Comparison of ENCODE assay signal across 22 cellular contexts in the genomic region with DNA sequence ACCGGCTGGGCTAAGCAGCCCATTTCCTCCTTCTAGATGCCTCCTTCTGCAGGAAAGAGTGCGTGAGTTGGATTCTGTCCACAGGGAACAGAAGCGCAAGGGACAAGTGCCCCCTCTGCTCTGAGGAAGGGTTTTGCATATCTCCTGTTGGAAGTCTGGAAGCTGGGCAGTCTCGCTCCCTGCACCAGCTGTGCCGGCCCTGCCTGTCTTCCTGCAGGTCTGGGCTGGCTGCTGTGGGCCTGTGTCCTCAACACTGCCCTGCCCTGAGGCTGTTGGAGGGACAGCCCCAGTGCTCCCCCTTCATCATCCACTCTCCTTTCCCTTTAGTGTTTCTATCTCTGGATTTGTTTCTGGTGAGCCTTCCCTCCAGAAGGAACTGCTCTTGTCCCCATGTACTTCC. TPM values are rescaled to one million over a fixed set of nuclear protein-coding genes. Genes with fewer than 3 reads are reported as not detected.
DNase-seq lines count a peak whose midpoint lies in the region; ATAC-seq and TF ChIP-seq lines count a peak whose summit lies in the region.
"Had no signal": no experiment of that assay in that cellular context is flagged by ENCODE, and none has a peak within 500 bp of the region (broad histone marks: within the 10 kb centered on the region; RNA-seq: fewer than 3 reads in every experiment).

No MANE protein-coding gene starts in this region.

- no peak overlapping the region for H3K4me3 Mint-ChIP-seq in activated naive CD4-positive, alpha-beta T cell treated with anti-CD3 and anti-CD28 coated beads, Interleukin-2, amount 50 U/mL, for 24 hours
- no peak overlapping the region for H3K4me3 Mint-ChIP-seq in activated naive CD4-positive, alpha-beta T cell treated with anti-CD3 and anti-CD28 coated beads, Interleukin-2, amount 10 ng/mL, durations not matched to agents 7 days and 5 days
- H3K4me3 Mint-ChIP-seq: activated T-cell treated with anti-CD3 and anti-CD28 coated beads, Interleukin-2, amount 50 U/mL, for 4 hours; brain; stimulated activated naive CD8-positive, alpha-beta T cell treated with anti-CD3 and anti-CD28 coated beads, Interleukin-15, amount 100 ng/mL, for 72 hours; T-helper 17 cell had no signal

- H3K9me3 Mint-ChIP-seq in activated naive CD4-positive, alpha-beta T cell treated with anti-CD3 and anti-CD28 coated beads, Interleukin-2, amount 50 U/mL, for 24 hours, result no peaks in the 10 kb centered on the region
- no peaks in the 10 kb centered on the region for H3K9me3 Mint-ChIP-seq in activated naive CD4-positive, alpha-beta T cell treated with anti-CD3 and anti-CD28 coated beads, Interleukin-2, amount 10 ng/mL, durations not matched to agents 7 days and 5 days
- H3K9me3 Mint-ChIP-seq: activated T-cell treated with anti-CD3 and anti-CD28 coated beads, Interleukin-2, amount 50 U/mL, for 4 hours; brain; memory B cell; stimulated activated naive CD8-positive, alpha-beta T cell treated with anti-CD3 and anti-CD28 coated beads, Interleukin-15, amount 100 ng/mL, for 72 hours had no signal

- H3K79me1 ChIP-seq in IMR-90 (ENCODE audit: low read depth in 1 of 2, low read length in 2 of 2), result peaks cover 3 to 89% of the 10 kb centered on the region in 2 experiments; a peak in 2 of 4 replicates
- H3K79me1 ChIP-seq in trophoblast cell (ENCODE audit: low read length), result no peaks in the 10 kb centered on the region

- H2BK120ac ChIP-seq in IMR-90 (ENCODE audit: low read depth, low read length), result no peak overlapping the region
- no peak overlapping the region for H2BK120ac ChIP-seq in trophoblast cell (ENCODE audit: insufficient read depth, low read length, poor library complexity)

- H4K20me1 ChIP-seq in IMR-90 (ENCODE audit: insufficient read depth, low read length) (peaks cover 98% of the 10 kb centered on the region), hepatocyte (ENCODE audit: insufficient read depth, poor library complexity, severe bottlenecking) (peaks cover 11% of the 10 kb centered on the region)

- H2AK9ac ChIP-seq in IMR-90 (replicated peaks; ENCODE audit: low read depth, low read length, poor library complexity), result no peak overlapping the region

- no peak overlapping the region for H3K18ac ChIP-seq in IMR-90 (ENCODE audit: low read depth, low read length)
- no peak overlapping the region for H3K18ac ChIP-seq in trophoblast cell (ENCODE audit: low read length)

- H2BK20ac ChIP-seq in IMR-90 (ENCODE audit: low read depth, low read length), result no peak overlapping the region

- peaks cover 41% of the 10 kb centered on the region for H3K4me1 Mint-ChIP-seq in activated naive CD4-positive, alpha-beta T cell treated with anti-CD3 and anti-CD28 coated beads, Interleukin-2, amount 50 U/mL, for 24 hours
- peaks cover 23% of the 10 kb centered on the region for H3K4me1 Mint-ChIP-seq in activated naive CD4-positive, alpha-beta T cell treated with anti-CD3 and anti-CD28 coated beads, Interleukin-2, amount 10 ng/mL, durations not matched to agents 7 days and 5 days

- peaks cover 2% of the 10 kb centered on the region for H3K36me3 Mint-ChIP-seq in activated naive CD4-positive, alpha-beta T cell treated with anti-CD3 and anti-CD28 coated beads, Interleukin-2, amount 50 U/mL, for 24 hours
- H3K36me3 Mint-ChIP-seq in activated naive CD4-positive, alpha-beta T cell treated with anti-CD3 and anti-CD28 coated beads, Interleukin-2, amount 10 ng/mL, durations not matched to agents 7 days and 5 days, result no peaks in the 10 kb centered on the region
- H3K36me3 Mint-ChIP-seq: brain, memory B cell had no signal

- BruUV-seq in IMR-90 (replicated peaks; lab: Mats Ljungman, UMichigan), result no TSS peak

- H2BK12ac ChIP-seq in trophoblast cell (ENCODE audit: low read length), result no peak overlapping the region

- H3K23ac ChIP-seq in IMR-90 (ENCODE audit: low read depth, low read length), result no peak overlapping the region
- no peak overlapping the region for H3K23ac ChIP-seq in trophoblast cell (ENCODE audit: low read length)

- H3K4me3 ChIP-seq in IMR-90 (ENCODE audit: insufficient read depth, low read depth, low read length) (no peak overlapping the region), epithelial cell of esophagus (ENCODE audit: low read length) (no peak overlapping the region), trophoblast cell (ENCODE audit: low read depth, low read length) (no peak overlapping the region), ovary (no peak overlapping the region), hepatocyte (no peak overlapping the region)

- CTCF ChIA-PET in activated naive CD4-positive, alpha-beta T cell treated with anti-CD3 and anti-CD28 coated beads, Interleukin-2, amount 10 ng/mL, durations not matched to agents 7 days and 5 days (lab: Charles Lee), result interaction anchor here (1.5 kb wide), 1 partner anchor 19 kb away, joined by 5 read pairs; no protein-coding TSS in a partner anchor
- CTCF ChIA-PET in IMR-90 (lab: Yijun Ruan, JAX), result no interaction called here

- H2BK15ac ChIP-seq in IMR-90 (ENCODE audit: low read depth, low read length), result no peak overlapping the region

- no peaks in the 10 kb centered on the region for H3K9me2 ChIP-seq in hepatocyte (replicated peaks; ENCODE audit: insufficient read depth)

- H3K79me2 ChIP-seq in trophoblast cell (ENCODE audit: control insufficient read depth, insufficient read depth, low read length, poor library complexity), result no peaks in the 10 kb centered on the region
- peaks cover 68% of the 10 kb centered on the region for H3K79me2 ChIP-seq in hepatocyte

- ATAC-seq in IMR-90 (ENCODE audit: low read depth) (no peak), HG03354 (IDR thresholded peaks at IDR 0.05; ENCODE audit: poor library complexity, severe bottlenecking, unreplicated experiment) (no peak)
- ATAC-seq: activated T-cell treated with anti-CD3 and anti-CD28 coated beads, Interleukin-2, amount 50 U/mL, for 4 hours; HCT116; stimulated activated naive CD8-positive, alpha-beta T cell treated with anti-CD3 and anti-CD28 coated beads, Interleukin-15, amount 100 ng/mL, for 72 hours; T-helper 17 cell had no signal

- H3K4me2 ChIP-seq in IMR-90 (ENCODE audit: low read depth, low read length) (no peak overlapping the region), trophoblast cell (ENCODE audit: low read length) (no peak overlapping the region), hepatocyte (no peak overlapping the region)

- DNase-seq in activated naive CD4-positive, alpha-beta T cell treated with anti-CD3 and anti-CD28 coated beads, Interleukin-2, amount 10 ng/mL, durations not matched to agents 7 days and 5 days, result no peak
- DNase-seq in IMR-90 (no peak), epithelial cell of esophagus (ENCODE audit: low read depth) (peak; percentile 21), trophoblast cell (no peak), ovary (no peak), hepatocyte (ENCODE audit: low spot score) (no peak)
- DNase-seq: activated CD4-positive, alpha-beta T cell treated with anti-CD3 and anti-CD28 coated beads for 48 hours; activated T-cell treated with anti-CD3 and anti-CD28 coated beads, Interleukin-2, amount 50 U/mL, for 4 hours; effector memory CD4-positive, alpha-beta T cell; head of caudate nucleus; kidney glomerular epithelial cell; NCI-H1436 treated with DMSO at 0.1 percent for 48 hours; NCI-H82; stimulated activated CD4-positive, alpha-beta T cell treated with anti-CD3 and anti-CD28 coated beads, Interleukin-15, amount 100 ng/mL, for 24 hours; stimulated activated naive CD8-positive, alpha-beta T cell treated with anti-CD3 and anti-CD28 coated beads, Interleukin-15, amount 100 ng/mL, for 72 hours; T-helper 17 cell had no signal

- no peak overlapping the region for H3K4ac ChIP-seq in IMR-90 (ENCODE audit: low read depth, low read length)
- no peak overlapping the region for H3K4ac ChIP-seq in trophoblast cell (ENCODE audit: low read depth, low read length)

- no peaks in the 10 kb centered on the region for H3K27me3 ChIP-seq in IMR-90 (ENCODE audit: control insufficient read depth, insufficient read depth, low read length)
- no peaks in the 10 kb centered on the region for H3K27me3 ChIP-seq in trophoblast cell (ENCODE audit: insufficient read depth, low read length)
- H3K27me3 ChIP-seq in ovary, result no peaks in the 10 kb centered on the region
- H3K27me3 ChIP-seq in hepatocyte, result no peaks in the 10 kb centered on the region

- POLR2A ChIA-PET in IMR-90 (lab: Charles Lee; ENCODE audit: unreplicated experiment), result no interaction called here

- WGBS in IMR-90 (ENCODE audit: extremely low coverage in 2 of 2, insufficient read length in 1 of 2), 2 experiments, result 73% methylated on average over 2 of the region's 5 CpGs; no CpG with 5 or more reads in 1 of the 2 experiments
- no CpG with 5 or more reads among the region's 5 CpGs for WGBS in trophoblast cell (ENCODE audit: extremely low coverage, insufficient coverage, insufficient read length)
- WGBS in ovary, 3 donors, result 82 to 92% (median 82%) methylated on average over 5 of the region's 5 CpGs
- WGBS in hepatocyte (ENCODE audit: low lambda C conversion rate, missing lambda C conversion rate), result 78% methylated on average over 5 of the region's 5 CpGs

- H2BK5ac ChIP-seq in IMR-90 (ENCODE audit: low read depth, low read length, poor library complexity, severe bottlenecking), result no peak overlapping the region
- H2BK5ac ChIP-seq in trophoblast cell (ENCODE audit: low read depth, low read length, poor library complexity), result no peak overlapping the region

- no peak overlapping the region for H4K12ac ChIP-seq in trophoblast cell (ENCODE audit: low read depth, low read length)

- TF ChIP-seq CTCF in IMR-90 (conservative IDR thresholded peaks at IDR 0.05; ENCODE audit: low read depth, low read length) (no peak), epithelial cell of esophagus (IDR thresholded peaks at IDR 0.05; ENCODE audit: insufficient read depth, low read depth, low read length, missing control alignments) (no peak), ovary (IDR thresholded peaks at IDR 0.05) (no peak), hepatocyte (IDR thresholded peaks at IDR 0.05; ENCODE audit: poor library complexity) (no peak)

- in situ Hi-C loops in IMR-90 (cut with MboI; ENCODE audit: low sequenced_read_pairs), result no loop called here

- H4K8ac ChIP-seq in IMR-90 (ENCODE audit: low read depth in 2 of 2, low read length in 2 of 2), result no peak overlapping the region
- H4K8ac ChIP-seq in trophoblast cell (ENCODE audit: low read depth, low read length), result no peak overlapping the region

- no peak overlapping the region for H3K56ac ChIP-seq in IMR-90 (ENCODE audit: extremely low read depth, insufficient read depth, low read length)

- no peak for TF ChIP-seq POLR2A in IMR-90 (IDR thresholded peaks at IDR 0.05; ENCODE audit: low read depth, low read length)
- TF ChIP-seq POLR2A in ovary (IDR thresholded peaks at IDR 0.05), result no peak

- H3K4me1 ChIP-seq in IMR-90 (ENCODE audit: control insufficient read depth, insufficient read depth, low read length) (peaks cover 18% of the 10 kb centered on the region), trophoblast cell (ENCODE audit: control insufficient read depth in 1 of 2, insufficient read depth in 2 of 2, low read length in 2 of 2) (peaks cover 18 to 21% of the 10 kb centered on the region in 2 experiments), ovary (ENCODE audit: insufficient read depth) (no peaks in the 10 kb centered on the region), hepatocyte (ENCODE audit: insufficient read depth) (no peaks in the 10 kb centered on the region)

- peaks cover 36% of the 10 kb centered on the region for H3K9me1 ChIP-seq in IMR-90 (ENCODE audit: insufficient read depth, low read length)

- H4K91ac ChIP-seq in IMR-90 (ENCODE audit: insufficient read depth, low read depth, low read length), result no peak overlapping the region
- H4K91ac ChIP-seq in trophoblast cell (ENCODE audit: low read depth, low read length), result no peak overlapping the region

- no peak overlapping the region for H3K27ac ChIP-seq in IMR-90 (ENCODE audit: insufficient read depth, low read length)
- H3K27ac ChIP-seq in trophoblast cell (ENCODE audit: low read depth, low read length), result no peak overlapping the region
- no peak overlapping the region for H3K27ac ChIP-seq in ovary
- no peak overlapping the region for H3K27ac ChIP-seq in hepatocyte

- peak overlapping the region; percentile 8 for H3K27ac Mint-ChIP-seq in activated naive CD4-positive, alpha-beta T cell treated with anti-CD3 and anti-CD28 coated beads, Interleukin-2, amount 50 U/mL, for 24 hours
- H3K27ac Mint-ChIP-seq in activated naive CD4-positive, alpha-beta T cell treated with anti-CD3 and anti-CD28 coated beads, Interleukin-2, amount 10 ng/mL, durations not matched to agents 7 days and 5 days, result no peak overlapping the region
- H3K27ac Mint-ChIP-seq: memory B cell, progenitor cell of endocrine pancreas, T-helper 17 cell had no signal

- H2AK5ac ChIP-seq in IMR-90 (ENCODE audit: low read depth, low read length) (0 out of 2 replicates have a peak overlapping the region, but pooled peaks have one; percentile 5), trophoblast cell (ENCODE audit: low read length) (no peak overlapping the region)

- H3K14ac ChIP-seq in IMR-90 (replicated peaks; ENCODE audit: low read depth, low read length), result no peak overlapping the region
- no peak overlapping the region for H3K14ac ChIP-seq in trophoblast cell (ENCODE audit: low read length)

- no peaks in the 10 kb centered on the region for H3K9me3 ChIP-seq in IMR-90 (ENCODE audit: control insufficient read depth, insufficient read depth, low read length)
- H3K9me3 ChIP-seq in trophoblast cell (ENCODE audit: insufficient read depth, low read depth, low read length), result no peaks in the 10 kb centered on the region
- no peaks in the 10 kb centered on the region for H3K9me3 ChIP-seq in ovary
- H3K9me3 ChIP-seq in hepatocyte (ENCODE audit: low read depth), result no peaks in the 10 kb centered on the region

- TF ChIP-seq RAD21 in IMR-90 (IDR thresholded peaks at IDR 0.05; ENCODE audit: low read length), result no peak

- H4K5ac ChIP-seq in IMR-90 (ENCODE audit: low read depth, low read length), result no peak overlapping the region

- H2AFZ ChIP-seq in IMR-90 (replicated peaks; ENCODE audit: low read length, poor library complexity) (no peak overlapping the region), trophoblast cell (ENCODE audit: insufficient read depth, low read length, poor library complexity) (no peak overlapping the region), hepatocyte (no peak overlapping the region)

- no peaks in the 10 kb centered on the region for H3K27me3 Mint-ChIP-seq in activated naive CD4-positive, alpha-beta T cell treated with anti-CD3 and anti-CD28 coated beads, Interleukin-2, amount 50 U/mL, for 24 hours
- no peaks in the 10 kb centered on the region for H3K27me3 Mint-ChIP-seq in activated naive CD4-positive, alpha-beta T cell treated with anti-CD3 and anti-CD28 coated beads, Interleukin-2, amount 10 ng/mL, durations not matched to agents 7 days and 5 days
- H3K27me3 Mint-ChIP-seq: brain; memory B cell; stimulated activated naive CD8-positive, alpha-beta T cell treated with anti-CD3 and anti-CD28 coated beads, Interleukin-15, amount 100 ng/mL, for 72 hours; T-helper 17 cell had no signal

- peaks cover 30% of the 10 kb centered on the region for H3K36me3 ChIP-seq in IMR-90 (ENCODE audit: control insufficient read depth, insufficient read depth, low read length)
- H3K36me3 ChIP-seq in trophoblast cell (ENCODE audit: control insufficient read depth in 1 of 2, insufficient read depth in 2 of 2, low read length in 2 of 2), result peaks cover 0 to 2% of the 10 kb centered on the region in 2 experiments
- H3K36me3 ChIP-seq in ovary, result no peaks in the 10 kb centered on the region
- no peaks in the 10 kb centered on the region for H3K36me3 ChIP-seq in hepatocyte (replicated peaks; ENCODE audit: insufficient read depth, low read depth)

- no peak overlapping the region for H3K9ac ChIP-seq in IMR-90 (ENCODE audit: low read depth, low read length)
- peak overlapping the region; percentile 23 for H3K9ac ChIP-seq in trophoblast cell (ENCODE audit: low read length)

- no peak for TF ChIP-seq EP300 in ovary (IDR thresholded peaks at IDR 0.05)

- dilution Hi-C loops in IMR-90 (cut with HindIII; ENCODE audit: low sequenced_read_pairs, unreplicated experiment), result no loop called here

- intact Hi-C loops in IMR-90 (cut with micrococcal nuclease) (no loop called here), ovary (cut with DNase I) (no loop called here)

RNA-seq across cellular contexts. Expression of a gene that starts 21.8 kb away (rescaled TPM):
- 39.7 and 39.8 TPM in 2 replicates for total RNA-seq in IMR-90 (2012; rRNA removed)
- polyA plus RNA-seq in IMR-90 (2012; rRNA removed), result 45.5 and 47.3 TPM in 2 replicates
- 18.2 and 29.3 TPM in 2 replicates for polyA plus RNA-seq in IMR-90 (2012; cell fraction: cytosol; rRNA removed)
- 152 and 210 TPM in 2 replicates for polyA plus RNA-seq in IMR-90 (2012; cell fraction: nucleus; rRNA removed; ENCODE audit: low replicate concordance)
- polyA plus RNA-seq in trophoblast cell (2013), result 12.9 and 14.2 TPM in 2 replicates
- total RNA-seq in ovary, result 10 to 100 TPM in 5 of 7 donors, 1 to 10 TPM in 2; 6.4 to 23.7 (median 16.3) TPM
- polyA plus RNA-seq in ovary, result 10 to 100 TPM in 1 of 2 donors, 1 to 10 TPM in 1; 6.0 to 22.3 TPM
- total RNA-seq in hepatocyte, result 9.9 and 16.0 TPM in 2 replicates
- polyA plus RNA-seq in hepatocyte, result 17.3 and 19.4 TPM in 2 replicates
